Comparison of ENCODE assay signal across 8 cellular contexts in genomic region chr7:64630496-64630895, GRCh38. TPM values are rescaled to one million over a fixed set of nuclear protein-coding genes. Genes with fewer than 3 reads are reported as not detected.
DNase-seq lines count a peak whose midpoint lies in the region; TF ChIP-seq lines count a peak whose summit lies in the region.

No MANE protein-coding gene starts in this region.

- H2BK5ac ChIP-seq in neuronal stem cell (ENCODE audit: low read length), result no peak overlapping the region

- no peak overlapping the region for H2BK12ac ChIP-seq in neuronal stem cell (ENCODE audit: low read length)

- peak in 5 of 6 experiments; percentile 21 to 74 (median 58) for TF ChIP-seq CTCF in thyroid gland (IDR thresholded peaks at IDR 0.05)

- no peak overlapping the region for H4K91ac ChIP-seq in neuronal stem cell (ENCODE audit: low read depth, low read length, poor library complexity)

- intact Hi-C loops in thyroid gland (cut with DNase I), result no loop called here

- H3K9me3 ChIP-seq in thyroid gland (no peaks in the 10 kb centered on the region), neuronal stem cell (replicated peaks in 1 of 2; ENCODE audit: control insufficient read depth in 2 of 2, insufficient read depth in 1 of 2, low read depth in 1 of 2, low read length in 2 of 2) (peaks cover 0 to 52% of the 10 kb centered on the region in 2 donors)

- H3K4me2 ChIP-seq in neuronal stem cell (ENCODE audit: insufficient read depth, low read length, poor library complexity, severe bottlenecking), result no peak overlapping the region

- no peaks in the 10 kb centered on the region for H3K4me1 ChIP-seq in thyroid gland
- no peaks in the 10 kb centered on the region for H3K4me1 ChIP-seq in neuronal stem cell (ENCODE audit: control insufficient read depth in 2 of 2, insufficient read depth in 1 of 2, low read depth in 1 of 2, low read length in 2 of 2)

- no peak overlapping the region for H3K14ac ChIP-seq in neuronal stem cell (ENCODE audit: low read length)

- no peak overlapping the region for H3K4me3 ChIP-seq in thyroid gland (replicated peaks in 1 of 3)
- H3K4me3 ChIP-seq in neuronal stem cell (ENCODE audit: low read length in 2 of 2), result no peak overlapping the region

- H3K4ac ChIP-seq in neuronal stem cell (ENCODE audit: low read length), result no peak overlapping the region

- no peaks in the 10 kb centered on the region for H3K79me1 ChIP-seq in neuronal stem cell (ENCODE audit: low read depth, low read length)

- DNase-seq in SKM-1 treated with dmso at 0.1 percent for 144 hours (lab: John Stamatoyannopoulos, UW; ENCODE audit: unreplicated experiment), result peak; percentile 61
- DNase-seq in SKM-1 (lab: John Stamatoyannopoulos, UW; ENCODE audit: unreplicated experiment), result no peak
- peak; percentile 63 for DNase-seq in NCI-H69 (lab: John Stamatoyannopoulos, UW)
- DNase-seq in erythroblast (lab: John Stamatoyannopoulos, UW), result peak; percentile 4 to 11
- DNase-seq in thyroid gland, result peak; percentile 14 to 20
- no peak for DNase-seq in activated CD4-positive, alpha-beta T cell treated with anti-CD3 and anti-CD28 coated beads, Interleukin-2, amount 50 U/mL, for 4 hours
- no peak for DNase-seq in neuronal stem cell (ENCODE audit: low spot score)
- DNase-seq in COLO668 (lab: John Stamatoyannopoulos, UW; ENCODE audit: unreplicated experiment), result no peak

- WGBS in thyroid gland, 2 donors, result 19 to 29% methylated on average over 2 of the region's 2 CpGs
- WGBS in neuronal stem cell (ENCODE audit: extremely low coverage in 2 of 2, insufficient read length in 2 of 2, insufficient replicate concordance in 1 of 2), 2 donors, result no CpG with 5 or more reads among the region's 2 CpGs

- H3K18ac ChIP-seq in neuronal stem cell (ENCODE audit: low read length), result no peak overlapping the region

- H4K8ac ChIP-seq in neuronal stem cell (ENCODE audit: low read depth, low read length), result no peak overlapping the region

- no peak overlapping the region for H2BK15ac ChIP-seq in neuronal stem cell (ENCODE audit: low read length)

- H2BK120ac ChIP-seq in neuronal stem cell (ENCODE audit: low read depth, low read length), result no peak overlapping the region

- H3K27me3 ChIP-seq in thyroid gland, result no peaks in the 10 kb centered on the region
- H3K27me3 ChIP-seq in neuronal stem cell (ENCODE audit: control insufficient read depth in 3 of 3, insufficient read depth in 3 of 3, low read depth in 1 of 3, low read length in 3 of 3), result no peaks in the 10 kb centered on the region

- no peaks in the 10 kb centered on the region for H3K36me3 ChIP-seq in thyroid gland
- no peaks in the 10 kb centered on the region for H3K36me3 ChIP-seq in neuronal stem cell (replicated peaks in 1 of 2; ENCODE audit: control insufficient read depth in 2 of 2, insufficient read depth in 2 of 2, low read length in 2 of 2)

- no peak overlapping the region for H2AFZ ChIP-seq in neuronal stem cell (ENCODE audit: low read length)

- no peak overlapping the region for H2AK5ac ChIP-seq in neuronal stem cell (ENCODE audit: low read depth, low read length)

- no peak for TF ChIP-seq POLR2A in erythroblast (IDR thresholded peaks at IDR 0.05; ENCODE audit: low read length)
- no peak for TF ChIP-seq POLR2A in thyroid gland (IDR thresholded peaks at IDR 0.05)

- H3K23ac ChIP-seq in neuronal stem cell (ENCODE audit: low read depth, low read length, poor library complexity), result no peak overlapping the region

- H3K9ac ChIP-seq in neuronal stem cell (ENCODE audit: low read depth, low read length, poor library complexity), result no peak overlapping the region

- H3K27ac ChIP-seq in thyroid gland (no peak overlapping the region), neuronal stem cell (replicated peaks; ENCODE audit: low read length) (no peak overlapping the region)

RNA-seq across cellular contexts. Expression of gene ZNF107, which starts 35.4 kb away (rescaled TPM):
- 10 to 100 TPM in 3 of 4 donors, 1 to 10 TPM in 1; 8.5 to 16.4 (median 12.9) TPM for total RNA-seq in thyroid gland
- polyA plus RNA-seq in neuronal stem cell (2013, experiment 1 of 2), result 10.2 TPM
- polyA plus RNA-seq in neuronal stem cell (2013, experiment 2 of 2), result 10.6 TPM

Comparison
In these comparisons a context has a peak if more than half of its experiments do, and no peak if none do; other contexts are left out.
1. DNase-seq: peak in SKM-1 treated with dmso at 0.1 percent for 144 hours (single experiment), NCI-H69 (single experiment), erythroblast (2 of 2) and thyroid gland (2 of 2); none in SKM-1 (single experiment), activated CD4-positive, alpha-beta T cell treated with anti-CD3 and anti-CD28 coated beads, Interleukin-2, amount 50 U/mL, for 4 hours (0 of 2), neuronal stem cell (single experiment) and COLO668 (single experiment).